Comparison of ENCODE assay signal across 13 cellular contexts in the genomic region with DNA sequence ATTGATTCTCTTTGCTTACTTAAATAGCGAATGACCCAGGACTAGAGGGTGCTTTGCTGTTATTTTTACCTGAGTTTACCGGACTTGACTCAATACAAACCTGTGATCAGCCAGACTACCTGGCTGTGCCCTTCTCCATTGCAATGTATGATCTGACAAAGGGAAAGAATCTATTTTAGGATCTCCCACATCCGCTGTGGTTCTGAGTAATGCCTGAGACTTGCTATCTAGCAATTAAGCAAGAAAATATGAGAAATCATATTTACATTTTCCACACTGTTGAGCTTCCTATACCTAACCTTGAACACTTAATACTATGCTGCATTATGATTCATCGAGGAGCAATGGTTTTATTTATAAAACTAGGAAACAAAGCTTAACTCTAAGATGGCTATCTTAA.
DNase-seq lines count a peak whose midpoint lies in the region; ATAC-seq and FAIRE-seq lines count a peak whose summit lies in the region.
"Had no signal": no experiment of that assay in that cellular context is flagged by ENCODE, and none has a peak within 500 bp of the region (broad histone marks: within the 10 kb centered on the region; RNA-seq: fewer than 3 reads in every experiment).

No MANE protein-coding gene starts in this region.

- FAIRE-seq in urothelium cell line (lab: Jason Lieb, UNC) = no peak

- ATAC-seq in sciatic nerve = no peak

- intact Hi-C loops in sciatic nerve (cut with DNase I) = no loop called here

- DNase-seq in SIG-M5 treated with dmso at 0.1 percent for 504 hours (lab: John Stamatoyannopoulos, UW; ENCODE audit: unreplicated experiment) (peak; percentile 7), SIG-M5 (lab: John Stamatoyannopoulos, UW) (no peak), RPMI7951 (ENCODE audit: low read depth) (peak; percentile 12), fibroblast of peridontal ligament (ENCODE audit: extremely low read depth) (peak; percentile 32), urothelium cell line (ENCODE audit: low spot score) (peak; percentile 46), NCI-H748 treated with DMSO at 0.1 percent for 48 hours (lab: John Stamatoyannopoulos, UW) (no peak), sciatic nerve (ENCODE audit: low spot score) (no peak), NCI-H1436 (lab: John Stamatoyannopoulos, UW) (no peak)
- DNase-seq: 8988T, hippocampal formation, NCI-H187, spleen, testis had no signal

Comparison
In these comparisons a context has a peak if more than half of its experiments do, and no peak if none do; other contexts are left out.
1. DNase-seq: peak in SIG-M5 treated with dmso at 0.1 percent for 504 hours (single experiment), RPMI7951 (single experiment), fibroblast of peridontal ligament (single experiment) and urothelium cell line (single experiment); none in SIG-M5 (single experiment), NCI-H748 treated with DMSO at 0.1 percent for 48 hours (single experiment), sciatic nerve (single experiment) and NCI-H1436 (single experiment).